In the genomic region with DNA sequence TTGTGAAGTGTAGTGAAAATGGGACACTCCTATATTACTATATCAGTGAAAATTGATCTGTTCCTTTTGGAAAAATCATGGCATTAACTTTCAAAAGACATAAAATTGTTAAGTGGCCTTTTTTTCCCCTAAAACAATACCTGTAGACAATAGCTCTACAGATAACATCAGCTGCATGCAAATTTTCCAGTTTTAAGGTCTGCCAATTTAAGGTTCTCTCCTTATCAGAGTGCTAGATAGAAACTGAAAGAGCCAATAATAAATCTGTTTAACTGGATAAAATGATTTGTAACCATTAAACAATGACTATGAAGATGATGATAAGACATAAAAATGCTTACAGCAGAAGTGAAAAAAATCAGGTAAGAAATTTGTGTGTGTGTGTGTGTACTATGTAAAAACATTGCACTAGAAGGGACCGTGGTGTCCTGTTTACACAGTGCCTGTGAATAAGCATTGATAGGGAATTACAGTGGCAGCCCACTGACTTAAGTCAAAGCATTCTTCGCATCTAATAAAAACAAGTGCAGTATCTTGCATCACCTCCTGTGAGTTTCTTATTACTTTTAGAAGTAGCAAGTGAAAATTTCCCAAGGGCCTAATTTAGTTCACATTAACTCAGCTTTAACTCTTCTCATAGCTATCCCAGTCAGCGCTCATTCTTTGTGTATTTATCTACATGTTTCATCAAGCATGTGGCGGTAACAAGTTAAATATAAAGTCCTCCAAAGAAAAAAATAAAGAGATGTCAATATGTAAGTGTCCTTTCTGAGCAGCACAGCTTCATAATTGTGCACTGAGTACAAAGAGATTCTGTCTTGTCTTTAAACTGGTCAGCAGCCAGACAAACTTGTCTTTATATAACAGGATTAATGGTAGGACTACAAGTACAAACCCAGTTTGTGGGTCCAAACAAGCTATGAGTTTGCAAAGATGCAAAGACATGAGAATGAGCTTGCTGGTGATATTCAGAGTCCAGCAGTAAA, we compare ENCODE assay signal across 1 cellular context.
TF ChIP-seq lines count a peak whose summit lies in the region.

No MANE protein-coding gene starts in this region.

TF ChIP-seq in HCT116, 20 proteins besides CTCF, POLR2A, EP300 and RAD21 (continued from another document):
- no peak for TF ChIP-seq REST (IDR thresholded peaks at IDR 0.05; ENCODE audit: low read depth)
